In genomic region chr9:88706193-88707112, GRCh38 we compare ENCODE assay signal across 13 cellular contexts.
A peak's percentile ranks its signal among the peaks of the same experiment; 100 is the strongest.
DNase-seq lines count a peak whose midpoint lies in the region; ATAC-seq, FAIRE-seq and TF ChIP-seq lines count a peak whose summit lies in the region.
"Had no signal": no experiment of that assay in that cellular context is flagged by ENCODE, and none has a peak within 500 bp of the region (broad histone marks: within the 10 kb centered on the region; RNA-seq: fewer than 3 reads in every experiment).

No MANE protein-coding gene starts in this region.

- H3K4me1 ChIP-seq in HEK293 (ENCODE audit: control insufficient read depth, insufficient read depth, low read length), result no peaks in the 10 kb centered on the region
- H3K4me1 ChIP-seq in naive thymus-derived CD4-positive, alpha-beta T cell (ENCODE audit: control insufficient read depth in 2 of 2, insufficient read depth in 2 of 2, low read length in 2 of 2), result no peaks in the 10 kb centered on the region
- H3K4me1 ChIP-seq: tibial artery had no signal

- H3K4me3 Mint-ChIP-seq in naive thymus-derived CD4-positive, alpha-beta T cell, result no peak overlapping the region

- intact Hi-C loops in naive thymus-derived CD4-positive, alpha-beta T cell (cut with micrococcal nuclease), result no loop called here

- no peaks in the 10 kb centered on the region for H3K9me3 ChIP-seq in HEK293 (ENCODE audit: control insufficient read depth, insufficient read depth, low read depth, low read length)
- no peaks in the 10 kb centered on the region for H3K9me3 ChIP-seq in naive thymus-derived CD4-positive, alpha-beta T cell (ENCODE audit: control insufficient read depth in 2 of 3, low read length in 3 of 3)
- H3K9me3 ChIP-seq: tibial artery had no signal

- TF ChIP-seq CTCF in HEK293 (tag by site-specific recombination; IDR thresholded peaks at IDR 0.05), result no peak
- no peak for TF ChIP-seq CTCF in omental fat pad (IDR thresholded peaks at IDR 0.05)

- ATAC-seq in omental fat pad (ENCODE audit: low FRiP score) (peak; percentile 53), GM21723 (IDR thresholded peaks at IDR 0.05; ENCODE audit: unreplicated experiment) (no peak)
- no peak for ATAC-seq in naive thymus-derived CD4-positive, alpha-beta T cell
- ATAC-seq: activated naive CD4-positive, alpha-beta T cell treated with anti-CD3 and anti-CD28 coated beads, Interleukin-2, amount 50 U/mL, for 72 hours had no signal

- no peaks in the 10 kb centered on the region for H3K27me3 ChIP-seq in naive thymus-derived CD4-positive, alpha-beta T cell (ENCODE audit: control insufficient read depth in 2 of 2, insufficient read depth in 2 of 2, low read length in 2 of 2)
- H3K27me3 ChIP-seq: tibial artery had no signal

- peaks cover 0 to 8% (median 5%) of the 10 kb centered on the region in 5 donors for H3K27me3 Mint-ChIP-seq in naive thymus-derived CD4-positive, alpha-beta T cell

- H3K4me3 ChIP-seq in HEK293 (ENCODE audit: low read depth, low read length), result no peak overlapping the region
- H3K4me3 ChIP-seq in naive thymus-derived CD4-positive, alpha-beta T cell (ENCODE audit: low read length), result no peak overlapping the region
- H3K4me3 ChIP-seq: tibial artery had no signal

- POLR2A ChIA-PET in HEK293 (lab: Yijun Ruan, JAX), result no interaction called here
- POLR2A ChIA-PET in naive thymus-derived CD4-positive, alpha-beta T cell (lab: Charles Lee), result no interaction called here

- H3K36me3 ChIP-seq in HEK293 (ENCODE audit: control insufficient read depth in 2 of 2, insufficient read depth in 1 of 2, low read length in 2 of 2), result no peaks in the 10 kb centered on the region
- H3K36me3 ChIP-seq in naive thymus-derived CD4-positive, alpha-beta T cell (ENCODE audit: control insufficient read depth in 2 of 3, insufficient read depth in 3 of 3, low read length in 3 of 3), result no peaks in the 10 kb centered on the region
- H3K36me3 ChIP-seq: tibial artery had no signal

- no peak overlapping the region for H3K27ac Mint-ChIP-seq in naive thymus-derived CD4-positive, alpha-beta T cell
- H3K27ac Mint-ChIP-seq: activated naive CD4-positive, alpha-beta T cell treated with anti-CD3 and anti-CD28 coated beads, Interleukin-2, amount 50 U/mL, for 72 hours had no signal

- peaks cover 0 to 3% (median 0%) of the 10 kb centered on the region in 11 donors for H3K9me3 Mint-ChIP-seq in naive thymus-derived CD4-positive, alpha-beta T cell
- H3K9me3 Mint-ChIP-seq: activated naive CD4-positive, alpha-beta T cell treated with anti-CD3 and anti-CD28 coated beads, Interleukin-2, amount 50 U/mL, for 72 hours had no signal

- FAIRE-seq in RCC 7860 (lab: Jason Lieb, UNC), result peak; percentile 93

- no peaks in the 10 kb centered on the region for H3K4me1 Mint-ChIP-seq in naive thymus-derived CD4-positive, alpha-beta T cell

- CTCF ChIA-PET in HEK293 (lab: Yijun Ruan, JAX), result no interaction called here
- CTCF ChIA-PET in naive thymus-derived CD4-positive, alpha-beta T cell (lab: Charles Lee), result no interaction called here

- peak; percentile 98 for DNase-seq in RCC 7860 (ENCODE audit: low spot score)
- peak; percentile 45 for DNase-seq in iPS-NIHi11 (ENCODE audit: low spot score)
- DNase-seq in omental fat pad (ENCODE audit: low spot score), result no peak
- no peak for DNase-seq in T1000 (lab: John Stamatoyannopoulos, UW)
- no peak for DNase-seq in naive thymus-derived CD4-positive, alpha-beta T cell
- no peak for DNase-seq in activated CD4-positive, alpha-beta T cell treated with anti-CD3 and anti-CD28 coated beads for 4 hours
- DNase-seq: MM.1S; stimulated activated CD4-positive, alpha-beta T cell treated with anti-CD3 and anti-CD28 coated beads, Interleukin-2, amount 100 ng/mL, for 24 hours; stimulated activated CD8-positive, alpha-beta memory T cell treated with anti-CD3 and anti-CD28 coated beads, Interleukin-4, amount 100 ng/mL, for 48 hours; tibial artery had no signal

- no peak overlapping the region for H3K27ac ChIP-seq in HEK293 (ENCODE audit: extremely low read depth, low read depth, low read length)
- no peak overlapping the region for H3K27ac ChIP-seq in naive thymus-derived CD4-positive, alpha-beta T cell (ENCODE audit: low read depth, low read length)
- H3K27ac ChIP-seq: tibial artery had no signal

- no peaks in the 10 kb centered on the region for H3K36me3 Mint-ChIP-seq in naive thymus-derived CD4-positive, alpha-beta T cell
- H3K36me3 Mint-ChIP-seq: activated naive CD4-positive, alpha-beta T cell treated with anti-CD3 and anti-CD28 coated beads, Interleukin-2, amount 50 U/mL, for 72 hours had no signal

TF ChIP-seq in HEK293, 187 proteins besides CTCF, POLR2A, EP300 and RAD21:
- TF ChIP-seq EGR2 (tag by site-specific recombination; IDR thresholded peaks at IDR 0.05; ENCODE audit: low read depth) (peak; percentile 60), ZNF776 (tag by site-specific recombination; IDR thresholded peaks at IDR 0.05; ENCODE audit: borderline replicate concordance) (no peak)

Comparison
In these comparisons a context has a peak if more than half of its experiments do, and no peak if none do; other contexts are left out.
1. DNase-seq: peak in RCC 7860 (single experiment) and iPS-NIHi11 (single experiment); none in omental fat pad (single experiment), T1000 (single experiment), naive thymus-derived CD4-positive, alpha-beta T cell (0 of 9) and activated CD4-positive, alpha-beta T cell treated with anti-CD3 and anti-CD28 coated beads for 4 hours (0 of 2).